8 cellular contexts compared by ENCODE assay signal in genomic region chr14:75985618-75986438, GRCh38. TPM values are rescaled to one million over a fixed set of nuclear protein-coding genes. Genes with fewer than 3 reads are reported as not detected.
DNase-seq lines count a peak whose midpoint lies in the region; ATAC-seq, FAIRE-seq and TF ChIP-seq lines count a peak whose summit lies in the region.

TSS of gene IFT43 (plus strand) at chr14:75985763. CDS start at chr14:75985787, 24 bp downstream.

- FAIRE-seq in keratinocyte (lab: Jason Lieb, UNC), result no peak

- peak within 1 kb of the TSS; percentile 90 to 93 (median 90) for H3K4me3 ChIP-seq in keratinocyte (ENCODE audit: control insufficient read depth in 2 of 3, extremely low read depth in 1 of 3, insufficient read depth in 2 of 3, low read depth in 1 of 3, low read length in 3 of 3)

- DNase-seq in A172 (ENCODE audit: low spot score), result peak; percentile 52
- peak; percentile 76 for DNase-seq in NCI-H226
- peak; percentile 88 for DNase-seq in activated CD4-positive, CD25-positive, alpha-beta regulatory T cell treated with anti-CD3 and anti-CD28 coated beads, Interleukin-2, amount 50 U/mL, for 72 hours
- peak; percentile 86 for DNase-seq in central memory CD4-positive, alpha-beta T cell
- no peak for DNase-seq in keratinocyte (ENCODE audit: low read depth, low spot score)
- DNase-seq in stimulated activated CD4-positive, alpha-beta T cell treated with anti-CD3 and anti-CD28 coated beads, Interleukin-12 subunit alpha, Interleukin-12 subunit beta, amount 100 ng/mL, for 48 hours (ENCODE audit: low read depth in 2 of 3, low spot score in 1 of 3), result peak; percentile 75 to 88 (median 88)

- peaks cover 25% of the 10 kb centered on the region for H3K4me1 ChIP-seq in keratinocyte (ENCODE audit: control insufficient read depth, extremely low read depth, insufficient read depth, low read length)

- H4K20me1 ChIP-seq in keratinocyte (ENCODE audit: control insufficient read depth, extremely low read depth, insufficient read depth, low read length), result no peaks in the 10 kb centered on the region

- dilution Hi-C loops in keratinocyte (cut with MboI; ENCODE audit: extremely low pct_ligation_motif_present, low sequenced_read_pairs), result no loop called here

- no peaks in the 10 kb centered on the region for H3K9me1 ChIP-seq in keratinocyte (ENCODE audit: control insufficient read depth, extremely low read depth, insufficient read depth, low read length)

- ATAC-seq in GM18861 (IDR thresholded peaks at IDR 0.05; ENCODE audit: unreplicated experiment), result peak; percentile 48
- peak; percentile 43 for ATAC-seq in HG03097 (IDR thresholded peaks at IDR 0.05; ENCODE audit: low FRiP score, unreplicated experiment)

- peak within 1 kb of the TSS; percentile 84 for H2AFZ ChIP-seq in keratinocyte (ENCODE audit: control insufficient read depth, low read length)

- H3K36me3 ChIP-seq in keratinocyte (ENCODE audit: control insufficient read depth in 2 of 2, extremely low read depth in 1 of 2, insufficient read depth in 2 of 2, low read length in 2 of 2), result peaks cover 3 to 8% of the 10 kb centered on the region in 2 experiments

- no peaks in the 10 kb centered on the region for H3K9me3 ChIP-seq in keratinocyte (ENCODE audit: control insufficient read depth, low read depth, low read length)

- H3K9ac ChIP-seq in keratinocyte (ENCODE audit: control insufficient read depth, extremely low read depth, insufficient read depth, low read length), result peak within 1 kb of the TSS; percentile 87

- no peaks in the 10 kb centered on the region for H3K27me3 ChIP-seq in keratinocyte (ENCODE audit: control insufficient read depth, extremely low read depth, insufficient read depth, low read length)

- peak within 1 kb of the TSS; percentile 85 for H3K4me2 ChIP-seq in keratinocyte (ENCODE audit: control insufficient read depth, extremely low read depth, insufficient read depth, low read depth, low read length)

- TF ChIP-seq CTCF in keratinocyte (optimal IDR thresholded peaks at IDR 0.05 in 1 of 3, IDR thresholded peaks at IDR 0.05 in 1 of 3, conservative IDR thresholded peaks at IDR 0.05 in 1 of 3; ENCODE audit: extremely low read depth in 1 of 3, insufficient read depth in 2 of 3, low read length in 3 of 3), result no peak

- peak within 1 kb of the TSS; percentile 80 for H3K27ac ChIP-seq in keratinocyte (ENCODE audit: control insufficient read depth, insufficient read depth, low read length)

- peaks cover 10% of the 10 kb centered on the region for H3K79me2 ChIP-seq in keratinocyte (ENCODE audit: control insufficient read depth, insufficient read depth, low read length)

RNA-seq across cellular contexts. Expression of gene IFT43, which starts in this region (rescaled TPM):
- total RNA-seq in A172 (2014; rRNA removed; shearing (Covaris generic)), result 35.1 and 56.1 TPM in 2 replicates
- polyA plus RNA-seq in keratinocyte, result 36.1 to 48.4 TPM (median 41.6 TPM) in 3 replicates
- 12.3 TPM for polyA plus RNA-seq in keratinocyte (2011; ENCODE audit: low read depth)
- 32.3 and 35.8 TPM in 2 replicates for polyA plus RNA-seq in keratinocyte (2011; cell fraction: cytosol; rRNA removed)
- polyA plus RNA-seq in keratinocyte (2011; cell fraction: nucleus; rRNA removed), result 45.3 and 47.6 TPM in 2 replicates
- polyA plus RNA-seq in keratinocyte (2012; ENCODE audit: low replicate concordance), result 28.7 and 33.1 TPM in 2 replicates
- 16.7 to 17.9 TPM (median 17.2 TPM) in 3 replicates for polyA minus RNA-seq in keratinocyte
- 13.2 TPM for polyA minus RNA-seq in keratinocyte (2011; cell fraction: cytosol; rRNA and poly(A)+ RNA removed)
- polyA minus RNA-seq in keratinocyte (2011; cell fraction: nucleus; rRNA and poly(A)+ RNA removed), result 14.9 and 27.0 TPM in 2 replicates
